In genomic region chr3:169604568-169604967, GRCh38 we compare ENCODE assay signal across 12 cellular contexts. TPM values are rescaled to one million over a fixed set of nuclear protein-coding genes. Genes with fewer than 3 reads are reported as not detected.
DNase-seq lines count a peak whose midpoint lies in the region; ATAC-seq and TF ChIP-seq lines count a peak whose summit lies in the region.
"Had no signal": no experiment of that assay in that cellular context is flagged by ENCODE, and none has a peak within 500 bp of the region (broad histone marks: within the 10 kb centered on the region; RNA-seq: fewer than 3 reads in every experiment).

No MANE protein-coding gene starts in this region.

- H3K36me3 ChIP-seq in transverse colon: no peaks in the 10 kb centered on the region
- H3K36me3 ChIP-seq: spleen had no signal

- no peak for TF ChIP-seq EP300 in transverse colon (IDR thresholded peaks at IDR 0.05; ENCODE audit: low read depth)

- TF ChIP-seq CTCF in 22Rv1 (IDR thresholded peaks at IDR 0.05) (peak; percentile 38), GM12864 (IDR thresholded peaks at IDR 0.05; ENCODE audit: low read depth, low read length, missing control alignments) (peak; percentile 42), epithelial cell of proximal tubule (conservative IDR thresholded peaks at IDR 0.05; ENCODE audit: low read depth, low read length) (peak; percentile 48), transverse colon (IDR thresholded peaks at IDR 0.05) (no peak)

- DNase-seq in GM12864 (ENCODE audit: low read depth) (no peak), NCI-H226 (peak; percentile 26), epithelial cell of proximal tubule (ENCODE audit: low read depth) (no peak), transverse colon (no peak), GDM1 (lab: John Stamatoyannopoulos, UW) (no peak)
- DNase-seq in natural killer cell treated with Interleukin-12 subunit alpha and Interleukin-12 subunit beta and Interleukin-15 and Interleukin-18, amount 100 ng/mL, for 72 hours (ENCODE audit: low spot score): no peak
- DNase-seq: C1 segment of cervical spinal cord, naive B cell, NCI-H510A, spleen had no signal

- no peak for ATAC-seq in natural killer cell treated with Interleukin-12 subunit alpha and Interleukin-12 subunit beta and Interleukin-15 and Interleukin-18, amount 100 ng/mL, for 72 hours
- ATAC-seq in GM19328 (IDR thresholded peaks at IDR 0.05; ENCODE audit: unreplicated experiment): no peak

- no peak overlapping the region for H3K4me3 ChIP-seq in GM12864 (ENCODE audit: low read depth, low read length)
- H3K4me3 ChIP-seq in epithelial cell of proximal tubule (ENCODE audit: low read depth, low read length): no peak overlapping the region
- no peak overlapping the region for H3K4me3 ChIP-seq in transverse colon
- H3K4me3 ChIP-seq: spleen had no signal

- H3K9me3 ChIP-seq in transverse colon: no peaks in the 10 kb centered on the region
- H3K9me3 ChIP-seq: spleen had no signal

- H3K9me3 Mint-ChIP-seq in natural killer cell treated with Interleukin-12 subunit alpha and Interleukin-12 subunit beta and Interleukin-15 and Interleukin-18, amount 100 ng/mL, for 72 hours: no peaks in the 10 kb centered on the region
- H3K9me3 Mint-ChIP-seq: naive B cell had no signal

- no peaks in the 10 kb centered on the region for H3K4me1 ChIP-seq in transverse colon
- H3K4me1 ChIP-seq: spleen had no signal

- no peak overlapping the region for H3K27ac Mint-ChIP-seq in natural killer cell treated with Interleukin-12 subunit alpha and Interleukin-12 subunit beta and Interleukin-15 and Interleukin-18, amount 100 ng/mL, for 72 hours
- H3K27ac Mint-ChIP-seq: naive B cell had no signal

- H3K27ac ChIP-seq in 22Rv1: no peak overlapping the region
- no peak overlapping the region for H3K27ac ChIP-seq in transverse colon
- H3K27ac ChIP-seq: spleen had no signal

- no peaks in the 10 kb centered on the region for H3K36me3 Mint-ChIP-seq in natural killer cell treated with Interleukin-12 subunit alpha and Interleukin-12 subunit beta and Interleukin-15 and Interleukin-18, amount 100 ng/mL, for 72 hours
- H3K36me3 Mint-ChIP-seq: naive B cell had no signal

- H3K27me3 Mint-ChIP-seq in natural killer cell treated with Interleukin-12 subunit alpha and Interleukin-12 subunit beta and Interleukin-15 and Interleukin-18, amount 100 ng/mL, for 72 hours: peaks cover 3 to 35% of the 10 kb centered on the region in 2 donors
- H3K27me3 Mint-ChIP-seq: naive B cell had no signal

- no peak for TF ChIP-seq POLR2A in transverse colon (IDR thresholded peaks at IDR 0.05)

- no peak overlapping the region for H3K4me3 Mint-ChIP-seq in natural killer cell treated with Interleukin-12 subunit alpha and Interleukin-12 subunit beta and Interleukin-15 and Interleukin-18, amount 100 ng/mL, for 72 hours
- H3K4me3 Mint-ChIP-seq: naive B cell had no signal

- no peaks in the 10 kb centered on the region for H3K27me3 ChIP-seq in transverse colon
- H3K27me3 ChIP-seq: spleen had no signal

- in situ Hi-C loops in transverse colon (cut with MboI; ENCODE audit: low pct_ligation_motif_present in 1 of 4, low pct_unique_long_range_greater_than_20kb in 1 of 4, low sequenced_read_pairs in 3 of 4): no loop called here

- WGBS in transverse colon (ENCODE audit: low coverage in 1 of 2), 2 donors: 92 to 98% methylated on average over 1 of the region's 1 CpG

- intact Hi-C loops in transverse colon (cut with DNase I; ENCODE audit: low total_unique reads): no loop called here

- no peaks in the 10 kb centered on the region for H3K4me1 Mint-ChIP-seq in natural killer cell treated with Interleukin-12 subunit alpha and Interleukin-12 subunit beta and Interleukin-15 and Interleukin-18, amount 100 ng/mL, for 72 hours (ENCODE audit: low read depth in 2 of 2)

RNA-seq across cellular contexts. Expression of gene MECOM, which starts 58.9 kb away (rescaled TPM):
- 15.7 and 25.2 TPM in 2 replicates for total RNA-seq in epithelial cell of proximal tubule
- 10 to 100 TPM; 57.2 to 85.1 (median 80.7) TPM for total RNA-seq in transverse colon
- total RNA-seq in natural killer cell treated with Interleukin-12 subunit alpha and Interleukin-12 subunit beta and Interleukin-15 and Interleukin-18, amount 100 ng/mL, for 72 hours: not detected

Comparison
In these comparisons a context has a peak if more than half of its experiments do, and no peak if none do; other contexts are left out.
1. CTCF ChIP-seq: peak in 22Rv1 (single experiment), GM12864 (single experiment) and epithelial cell of proximal tubule (single experiment); none in transverse colon (0 of 5).
2. RNA of gene MECOM, which starts 58.9 kb away (total RNA-seq): 57.2 to 85.1 TPM in transverse colon and 15.7 to 25.2 TPM in epithelial cell of proximal tubule; not detected in natural killer cell treated with Interleukin-12 subunit alpha and Interleukin-12 subunit beta and Interleukin-15 and Interleukin-18, amount 100 ng/mL, for 72 hours; every median in the first group is over 10 times any median in the second.